ENCODE assay signal across 27 cellular contexts in the genomic region with DNA sequence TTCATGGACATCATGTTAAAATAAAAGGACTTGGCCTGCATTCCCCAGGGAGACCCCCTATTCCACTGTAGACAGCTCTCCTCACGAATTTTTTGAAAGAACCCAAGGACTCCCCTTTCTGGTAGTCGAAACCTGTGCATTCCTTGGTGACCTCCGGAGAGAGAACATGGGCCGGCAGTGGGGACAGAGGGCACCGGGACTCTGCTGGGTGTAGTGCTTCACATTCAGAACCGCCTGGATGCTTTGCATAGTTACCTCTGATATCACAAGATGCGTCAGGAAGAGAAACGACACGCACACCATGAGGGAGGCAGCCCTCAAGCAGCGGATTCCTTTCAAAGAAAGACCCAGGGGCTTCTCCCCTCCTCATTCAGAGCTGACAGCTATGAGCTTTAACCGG. TPM values are rescaled to one million over a fixed set of nuclear protein-coding genes. Genes with fewer than 3 reads are reported as not detected.
A peak's percentile ranks its signal among the peaks of the same experiment; 100 is the strongest.
DNase-seq lines count a peak whose midpoint lies in the region; ATAC-seq, FAIRE-seq and TF ChIP-seq lines count a peak whose summit lies in the region.
"Had no signal": no experiment of that assay in that cellular context is flagged by ENCODE, and none has a peak within 500 bp of the region (broad histone marks: within the 10 kb centered on the region; RNA-seq: fewer than 3 reads in every experiment).

No MANE protein-coding gene starts in this region.

- H4K8ac ChIP-seq in mesendoderm (ENCODE audit: low read depth, low read length), result no peak overlapping the region

- intact Hi-C loops in endothelial cell of umbilical vein (cut with micrococcal nuclease), result no loop called here

- DNase-seq in NCI-H82 (lab: John Stamatoyannopoulos, UW) (peak; percentile 73), NCI-H82 treated with DMSO at 0.1 percent for 48 hours (lab: John Stamatoyannopoulos, UW; ENCODE audit: unreplicated experiment) (no peak), endothelial cell of umbilical vein (ENCODE audit: low read depth, low spot score) (no peak), mesendoderm (peak; percentile 42), Karpas-422 (no peak), 8988T (no peak)
- DNase-seq in effector CD4-positive, alpha-beta T cell, result no peak
- DNase-seq: activated CD4-positive, alpha-beta T cell treated with anti-CD3 and anti-CD28 coated beads, Interleukin-2, amount 50 U/mL, for 4 hours; AML-193; aorta; dorsolateral prefrontal cortex; GDM1; KBM-7; left colon; midbrain; MM.1S; naive thymus-derived CD8-positive, alpha-beta T cell; NCI-H1436 treated with DMSO at 0.1 percent for 48 hours; NCI-H510A treated with DMSO at 0.1 percent for 48 hours; sigmoid colon; stimulated activated naive CD4-positive, alpha-beta T cell treated with Interleukin-2 at 50 U/mL for 16 hours had no signal

- no peaks in the 10 kb centered on the region for H3K4me1 ChIP-seq in endothelial cell of umbilical vein (ENCODE audit: control insufficient read depth, extremely low read depth, insufficient read depth, low read length)
- H3K4me1 ChIP-seq in mesendoderm (ENCODE audit: control insufficient read depth, low read depth, low read length), result no peaks in the 10 kb centered on the region
- no peaks in the 10 kb centered on the region for H3K4me1 ChIP-seq in Karpas-422 (ENCODE audit: low read length)
- H3K4me1 ChIP-seq: parathyroid adenoma had no signal

- H3K27ac ChIP-seq in endothelial cell of umbilical vein (ENCODE audit: insufficient read depth, low read depth, low read length) (no peak overlapping the region), mesendoderm (ENCODE audit: low read depth, low read length) (no peak overlapping the region), Karpas-422 (ENCODE audit: low read length) (no peak overlapping the region)
- H3K27ac ChIP-seq: 22Rv1, dorsolateral prefrontal cortex, epithelial cell of prostate, parathyroid adenoma, sigmoid colon, thoracic aorta had no signal

- no peak overlapping the region for H4K5ac ChIP-seq in mesendoderm (ENCODE audit: low read length)

- no peak for TF ChIP-seq CTCF in endothelial cell of umbilical vein (IDR thresholded peaks at IDR 0.05; ENCODE audit: extremely low read depth in 1 of 2, insufficient read depth in 1 of 2, low read depth in 1 of 2, low read length in 2 of 2)

- H2AFZ ChIP-seq in endothelial cell of umbilical vein (ENCODE audit: low read depth, low read length) (no peak overlapping the region), Karpas-422 (ENCODE audit: low read length) (no peak overlapping the region)
- H2AFZ ChIP-seq: parathyroid adenoma had no signal

- H3K4me2 ChIP-seq in endothelial cell of umbilical vein (ENCODE audit: insufficient read depth, low read length) (no peak overlapping the region), mesendoderm (ENCODE audit: low read length) (no peak overlapping the region), Karpas-422 (ENCODE audit: low read depth, low read length, poor library complexity, severe bottlenecking) (no peak overlapping the region)

- H3K4me3 ChIP-seq in endothelial cell of umbilical vein (replicated peaks in 1 of 3; ENCODE audit: insufficient read depth in 1 of 3, low read depth in 1 of 3, low read length in 3 of 3) (no peak overlapping the region), mesendoderm (ENCODE audit: low read length) (no peak overlapping the region), Karpas-422 (ENCODE audit: low read length) (no peak overlapping the region)
- H3K4me3 ChIP-seq: dorsolateral prefrontal cortex, sigmoid colon, thoracic aorta had no signal

- no peak overlapping the region for H2BK5ac ChIP-seq in mesendoderm (ENCODE audit: low read length)

- CTCF ChIA-PET in endothelial cell of umbilical vein (lab: Charles Lee), result interaction anchor here (1.0 to 3.0 kb wide), 3 partner anchors 11 to 44 kb away, joined by 6 to 9 read pairs (median 8); no protein-coding TSS in a partner anchor

- no peaks in the 10 kb centered on the region for H3K9me1 ChIP-seq in endothelial cell of umbilical vein (replicated peaks; ENCODE audit: control insufficient read depth, extremely low read depth, insufficient read depth, low read length)

- H2AK5ac ChIP-seq in mesendoderm (ENCODE audit: low read length), result no peak overlapping the region

- H3K23ac ChIP-seq in mesendoderm (ENCODE audit: low read length), result no peak overlapping the region

- no peak for ATAC-seq in HG02870 (IDR thresholded peaks at IDR 0.05; ENCODE audit: unreplicated experiment)
- ATAC-seq: CD8-positive, alpha-beta T cell; left colon; naive thymus-derived CD8-positive, alpha-beta T cell had no signal

- peaks cover 32% of the 10 kb centered on the region for H3K79me2 ChIP-seq in endothelial cell of umbilical vein (ENCODE audit: control insufficient read depth, insufficient read depth, low read length)
- H3K79me2 ChIP-seq in mesendoderm (ENCODE audit: control insufficient read depth, insufficient read depth, low read length), result peaks cover 5% of the 10 kb centered on the region
- no peaks in the 10 kb centered on the region for H3K79me2 ChIP-seq in Karpas-422 (ENCODE audit: low read length)

- FAIRE-seq in endothelial cell of umbilical vein (lab: Jason Lieb, UNC), result no peak

- TSS peak; percentile 34 for BruUV-seq in endothelial cell of umbilical vein (replicated peaks; lab: Mats Ljungman, UMichigan)

- no peaks in the 10 kb centered on the region for H3K9me2 ChIP-seq in Karpas-422 (replicated peaks; ENCODE audit: insufficient read depth, low read length)

- no peak overlapping the region for H2BK15ac ChIP-seq in mesendoderm (replicated peaks; ENCODE audit: low read depth)

- H3K9me3 ChIP-seq in endothelial cell of umbilical vein (replicated peaks; ENCODE audit: control insufficient read depth, insufficient read depth, low read length) (no peaks in the 10 kb centered on the region), Karpas-422 (ENCODE audit: low read length) (no peaks in the 10 kb centered on the region)
- H3K9me3 ChIP-seq: sigmoid colon, thoracic aorta had no signal

- H3K79me1 ChIP-seq in mesendoderm (ENCODE audit: low read length), result peaks cover 9% of the 10 kb centered on the region

- H3K9ac ChIP-seq in endothelial cell of umbilical vein (replicated peaks; ENCODE audit: extremely low read depth, insufficient read depth, low read length) (no peak overlapping the region), mesendoderm (ENCODE audit: low read length) (no peak overlapping the region), Karpas-422 (ENCODE audit: low read length) (no peak overlapping the region)
- H3K9ac ChIP-seq: parathyroid adenoma had no signal

- H3K36me3 ChIP-seq in endothelial cell of umbilical vein (ENCODE audit: control insufficient read depth in 2 of 2, extremely low read depth in 1 of 2, insufficient read depth in 2 of 2, low read length in 2 of 2) (peaks cover 17 to 18% of the 10 kb centered on the region in 2 experiments), mesendoderm (ENCODE audit: control insufficient read depth, insufficient read depth, low read length) (peaks cover 11% of the 10 kb centered on the region), Karpas-422 (ENCODE audit: insufficient read depth, low read length) (no peaks in the 10 kb centered on the region)

- H3K56ac ChIP-seq in mesendoderm (ENCODE audit: low read length), result no peak overlapping the region

- dilution Hi-C loops in endothelial cell of umbilical vein (cut with MboI; ENCODE audit: extremely low pct_ligation_motif_present, low sequenced_read_pairs), result no loop called here

- H3K18ac ChIP-seq in mesendoderm (ENCODE audit: low read length), result no peak overlapping the region

- peaks cover 3% of the 10 kb centered on the region for H4K20me1 ChIP-seq in endothelial cell of umbilical vein (replicated peaks; ENCODE audit: control insufficient read depth, extremely low read depth, insufficient read depth, low read length)
- H4K20me1 ChIP-seq in Karpas-422 (ENCODE audit: insufficient read depth, low read depth, low read length), result no peaks in the 10 kb centered on the region

- POLR2A ChIA-PET in endothelial cell of umbilical vein (lab: Charles Lee), result interaction anchor here (0.6 kb wide), 1 partner anchor 98 kb away, joined by 3 read pairs; no protein-coding TSS in a partner anchor

- no peak for TF ChIP-seq POLR2A in endothelial cell of umbilical vein (IDR thresholded peaks at IDR 0.05; ENCODE audit: low read depth, low read length)

- no peak overlapping the region for H3K4ac ChIP-seq in mesendoderm (ENCODE audit: low read depth, low read length)

- WGBS in mesendoderm (ENCODE audit: extremely low coverage, insufficient coverage, low lambda C conversion rate), result no CpG with 5 or more reads among the region's 11 CpGs

- no peak overlapping the region for H2BK120ac ChIP-seq in mesendoderm (ENCODE audit: low read depth, low read length)

- H3K27me3 ChIP-seq in endothelial cell of umbilical vein (ENCODE audit: control insufficient read depth in 2 of 2, insufficient read depth in 2 of 2, low read length in 2 of 2), result no peaks in the 10 kb centered on the region
- H3K27me3 ChIP-seq in mesendoderm (ENCODE audit: insufficient read depth, low read length, poor library complexity), result no peaks in the 10 kb centered on the region
- no peaks in the 10 kb centered on the region for H3K27me3 ChIP-seq in Karpas-422 (ENCODE audit: low read length)
- H3K27me3 ChIP-seq: dorsolateral prefrontal cortex, sigmoid colon had no signal

TF ChIP-seq in endothelial cell of umbilical vein, 7 proteins besides CTCF, POLR2A, EP300 and RAD21:
- TF ChIP-seq FOS (IDR thresholded peaks at IDR 0.05; ENCODE audit: borderline replicate concordance, insufficient read depth, low read length), result no peak
- no peak for TF ChIP-seq POLR2AphosphoS5 (IDR thresholded peaks at IDR 0.05; ENCODE audit: insufficient read depth, low read depth, low read length)
- TF ChIP-seq, protein P1, sequence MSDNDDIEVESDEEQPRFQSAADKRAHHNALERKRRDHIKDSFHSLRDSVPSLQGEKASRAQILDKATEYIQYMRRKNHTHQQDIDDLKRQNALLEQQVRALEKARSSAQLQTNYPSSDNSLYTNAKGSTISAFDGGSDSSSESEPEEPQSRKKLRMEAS (IDR thresholded peaks at IDR 0.05; ENCODE audit: insufficient read depth, insufficient read length), result no peak

RNA-seq across cellular contexts. Expression of a gene that starts 9.7 kb away (rescaled TPM):
- total RNA-seq in endothelial cell of umbilical vein, result 223 and 249 TPM in 2 replicates
- polyA plus RNA-seq in endothelial cell of umbilical vein, result 113 and 117 TPM in 2 replicates
- 152 and 153 TPM in 2 replicates for polyA plus RNA-seq in endothelial cell of umbilical vein (2011; cell fraction: cytosol; rRNA removed)
- 85.0 and 102 TPM in 2 replicates for polyA plus RNA-seq in endothelial cell of umbilical vein (2011; cell fraction: nucleus; rRNA removed)
- polyA plus RNA-seq in endothelial cell of umbilical vein (2012), result 259 and 324 TPM in 2 replicates
- 84.1 and 89.5 TPM in 2 replicates for polyA minus RNA-seq in endothelial cell of umbilical vein
- 13.7 TPM for polyA minus RNA-seq in endothelial cell of umbilical vein (2011; cell fraction: cytosol; rRNA and poly(A)+ RNA removed)
- polyA minus RNA-seq in endothelial cell of umbilical vein (2011; cell fraction: nucleus; rRNA and poly(A)+ RNA removed), result 32.4 and 34.6 TPM in 2 replicates
- 81.8 TPM for polyA plus RNA-seq in mesendoderm (2013, experiment 1 of 2)
- 81.8 TPM for polyA plus RNA-seq in mesendoderm (2013, experiment 2 of 2)
- total RNA-seq in Karpas-422 (2014; rRNA removed; shearing (Covaris generic); ENCODE audit: low replicate concordance), result not detected in 2 replicates

Comparison
In these comparisons a context has a peak if more than half of its experiments do, and no peak if none do; other contexts are left out.
1. DNase-seq: peak in NCI-H82 (single experiment) and mesendoderm (single experiment); none in NCI-H82 treated with DMSO at 0.1 percent for 48 hours (single experiment), endothelial cell of umbilical vein (single experiment), Karpas-422 (single experiment), 8988T (single experiment) and effector CD4-positive, alpha-beta T cell (single experiment).
2. RNA of a gene that starts 9.7 kb away (total RNA-seq): 223 to 249 TPM in endothelial cell of umbilical vein; not detected in Karpas-422; every median in the first group is over 100 times any median in the second.